In the genomic region with DNA sequence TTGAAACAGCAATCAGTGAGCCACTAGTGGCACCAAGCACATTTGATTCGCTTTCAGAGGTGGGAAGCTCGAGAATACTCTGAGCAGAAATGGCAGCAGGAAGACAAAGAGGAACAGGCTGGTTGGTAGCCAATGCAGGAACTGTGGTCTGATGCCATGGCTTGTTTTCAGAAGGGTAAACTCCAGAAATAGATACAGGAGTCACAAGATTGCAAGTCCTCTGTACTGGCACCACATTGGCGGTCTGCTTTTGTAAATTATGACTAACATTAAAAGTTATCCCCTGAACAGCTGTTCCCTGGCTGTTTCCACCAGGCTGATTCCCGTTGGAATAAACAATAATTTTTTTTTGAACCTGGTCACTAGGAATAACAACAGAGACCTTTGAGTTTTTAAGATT, we compare ENCODE assay signal across 15 cellular contexts. TPM values are rescaled to one million over a fixed set of nuclear protein-coding genes. Genes with fewer than 3 reads are reported as not detected.
DNase-seq lines count a peak whose midpoint lies in the region; ATAC-seq and TF ChIP-seq lines count a peak whose summit lies in the region.
"Had no signal": no experiment of that assay in that cellular context is flagged by ENCODE, and none has a peak within 500 bp of the region (broad histone marks: within the 10 kb centered on the region; RNA-seq: fewer than 3 reads in every experiment).

No MANE protein-coding gene starts in this region.

- TF ChIP-seq CTCF in body of pancreas (IDR thresholded peaks at IDR 0.05) (no peak), spleen (IDR thresholded peaks at IDR 0.05 in 8 of 11, conservative IDR thresholded peaks at IDR 0.05 in 3 of 11) (no peak), GM23338 (conservative IDR thresholded peaks at IDR 0.05; ENCODE audit: low read depth in 2 of 2) (no peak)

- H3K27me3 ChIP-seq in body of pancreas: no peaks in the 10 kb centered on the region
- no peaks in the 10 kb centered on the region for H3K27me3 ChIP-seq in spleen (replicated peaks in 1 of 7)
- H3K27me3 ChIP-seq in H7 (ENCODE audit: control insufficient read depth, insufficient read depth, low read length): no peaks in the 10 kb centered on the region
- H3K27me3 ChIP-seq in GM23338 (ENCODE audit: insufficient read depth): no peaks in the 10 kb centered on the region

- no peaks in the 10 kb centered on the region for H4K20me1 ChIP-seq in GM23338 (replicated peaks; ENCODE audit: insufficient read depth)

- H3K27ac Mint-ChIP-seq in GM23338: no peak overlapping the region

- H3K36me3 ChIP-seq in body of pancreas (replicated peaks in 1 of 2; ENCODE audit: insufficient read depth in 1 of 2, low read depth in 2 of 2): peaks cover 0 to 2% of the 10 kb centered on the region in 2 donors
- peaks cover 0 to 100% (median 50%) of the 10 kb centered on the region in 6 donors for H3K36me3 ChIP-seq in spleen
- H3K36me3 ChIP-seq in H7 (replicated peaks; ENCODE audit: control insufficient read depth, insufficient read depth, low read length): 0 out of 2 replicates have a peak, but pooled peaks cover 1% of the 10 kb centered on the region
- H3K36me3 ChIP-seq in GM23338 (ENCODE audit: insufficient read depth): no peaks in the 10 kb centered on the region; the same call in 1 of the 2 replicates

- peaks cover 49% of the 10 kb centered on the region for H3K4me1 ChIP-seq in body of pancreas
- H3K4me1 ChIP-seq in spleen: peaks cover 0 to 41% (median 7%) of the 10 kb centered on the region in 6 donors
- no peaks in the 10 kb centered on the region for H3K4me1 ChIP-seq in GM23338 (ENCODE audit: insufficient read depth)

- DNase-seq in M059J (ENCODE audit: low read depth) (peak; percentile 16), body of pancreas (peak; percentile 20 to 75 (median 57)), left lobe of liver (ENCODE audit: low spot score) (peak; percentile 57), spleen (no peak), H7 (no peak), GM23338 (ENCODE audit: low spot score) (no peak)
- DNase-seq in effector CD8-positive, alpha-beta T cell (lab: John Stamatoyannopoulos, UW): no peak
- DNase-seq: activated CD4-positive, alpha-beta T cell treated with anti-CD3 and anti-CD28 coated beads, Interleukin-2, amount 50 U/mL, for 48 hours; aorta; CD8-positive, alpha-beta memory T cell; kidney; NCI-H187; NCI-H82; SHP77 had no signal

- peaks cover 1% of the 10 kb centered on the region for H3K27me3 Mint-ChIP-seq in GM23338 (ENCODE audit: insufficient read depth, low read depth, poor library complexity)
- H3K27me3 Mint-ChIP-seq: CD8-positive, alpha-beta memory T cell had no signal

- H3K4me1 Mint-ChIP-seq in GM23338: peaks cover 8% of the 10 kb centered on the region

- H2AFZ ChIP-seq in GM23338: no peak overlapping the region

- TF ChIP-seq POLR2A in body of pancreas (IDR thresholded peaks at IDR 0.05) (no peak), spleen (IDR thresholded peaks at IDR 0.05) (no peak)

- no peaks in the 10 kb centered on the region for H3F3A ChIP-seq in GM23338 (replicated peaks; ENCODE audit: low read depth)

- H3K4me3 Mint-ChIP-seq in GM23338: no peak overlapping the region
- H3K4me3 Mint-ChIP-seq: CD8-positive, alpha-beta memory T cell had no signal

- H3K79me2 ChIP-seq in GM23338 (replicated peaks; ENCODE audit: insufficient read depth): no peaks in the 10 kb centered on the region

- H3K36me3 Mint-ChIP-seq in GM23338 (ENCODE audit: low read depth): peaks cover 20% of the 10 kb centered on the region

- H3K4me3 ChIP-seq in body of pancreas: no peak overlapping the region
- H3K4me3 ChIP-seq in spleen: no peak overlapping the region
- H3K4me3 ChIP-seq in H7 (ENCODE audit: insufficient read depth, low read depth, low read length): no peak overlapping the region
- H3K4me3 ChIP-seq in GM23338: no peak overlapping the region

- H3K4me2 ChIP-seq in GM23338: no peak overlapping the region

- no peaks in the 10 kb centered on the region for H3K9me3 Mint-ChIP-seq in GM23338
- H3K9me3 Mint-ChIP-seq: CD8-positive, alpha-beta memory T cell had no signal

- peak; percentile 45 for ATAC-seq in body of pancreas
- peak; percentile 34 for ATAC-seq in left lobe of liver
- ATAC-seq in HG03460 (IDR thresholded peaks at IDR 0.05; ENCODE audit: unreplicated experiment): no peak
- ATAC-seq in GM23338: no peak

- H3K27ac ChIP-seq in body of pancreas (peak overlapping the region; percentile 6 to 75 (median 53)), spleen (peak overlapping the region in 7 of 8 donors; percentile 38 to 84 (median 55)), GM23338 (ENCODE audit: low read depth) (no peak overlapping the region)

- WGBS in body of pancreas, 2 donors: 61% methylated on average over 4 of the region's 4 CpGs
- 63 to 85% (median 76%) methylated on average over 4 of the region's 4 CpGs for WGBS in spleen, 5 donors

- no peaks in the 10 kb centered on the region for H3K9me2 ChIP-seq in GM23338 (ENCODE audit: insufficient read depth)

- H3K9me3 ChIP-seq in body of pancreas (no peaks in the 10 kb centered on the region), spleen (no peaks in the 10 kb centered on the region)

- intact Hi-C loops in body of pancreas (cut with DNase I): no loop called here
- intact Hi-C loops in spleen (cut with DNase I; ENCODE audit: low total_unique reads): no loop called here

TF ChIP-seq in GM23338, 12 proteins besides CTCF, POLR2A, EP300 and RAD21:
- TF ChIP-seq CREB1 (CRISPR knock-in tag; IDR thresholded peaks at IDR 0.05; ENCODE audit: low read depth) (no peak), EZH2 (IDR thresholded peaks at IDR 0.05; ENCODE audit: low read depth, unreplicated experiment) (no peak), JUNB (IDR thresholded peaks at IDR 0.05; ENCODE audit: unreplicated experiment) (no peak)
TF ChIP-seq in GM23338: peak in this region for 0.

RNA-seq across cellular contexts. Expression of gene USF3, which starts 35.5 kb away (rescaled TPM):
- total RNA-seq in M059J (2014; rRNA removed; shearing (Covaris generic)): 9.9 and 13.8 TPM in 2 replicates
- 10 to 100 TPM; 10.5 to 13.2 TPM for total RNA-seq in body of pancreas
- total RNA-seq in left lobe of liver: 17.9 TPM
- 10 to 100 TPM; 23.9 to 36.0 (median 28.4) TPM for total RNA-seq in spleen
- polyA plus RNA-seq in spleen: 1 to 10 TPM; 5.5 to 8.2 (median 7.0) TPM
- total RNA-seq in H7 (2014; rRNA removed; shearing (Covaris generic)): 7.3 and 8.1 TPM in 2 replicates
- 22.0 and 23.5 TPM in 2 replicates for total RNA-seq in GM23338 (2014; rRNA removed; shearing (Covaris generic))
- polyA plus RNA-seq in GM23338 (2016; fragmentation: Nextera tagmentation; extraction: Ambion mirVana): 10.1 and 11.7 TPM in 2 replicates

Comparison
In these comparisons a context has a peak if more than half of its experiments do, and no peak if none do; other contexts are left out.
1. DNase-seq: peak in M059J (single experiment), body of pancreas (4 of 4) and left lobe of liver (single experiment); none in spleen (single experiment), effector CD8-positive, alpha-beta T cell (single experiment), H7 (single experiment) and GM23338 (single experiment).
2. ATAC-seq: peak in body of pancreas (single experiment) and left lobe of liver (single experiment); none in HG03460 (single experiment) and GM23338 (single experiment).